ENCODE assay signal across 1 cellular context in genomic region chr5:137888875-137889759, GRCh38.
TF ChIP-seq lines count a peak whose summit lies in the region.

PKD2L2 (plus strand) TSS chr5:137889457; CDS start chr5:137889492, 35 bp downstream.

TF ChIP-seq in IMR-90, 13 proteins besides CTCF, POLR2A, EP300 and RAD21 (continued from another document):
- TF ChIP-seq CEBPB (IDR thresholded peaks at IDR 0.05; ENCODE audit: low read depth, low read length), result no peak
- no peak for TF ChIP-seq ELK1 (IDR thresholded peaks at IDR 0.05; ENCODE audit: borderline replicate concordance, low read depth, low read length)
- TF ChIP-seq, protein P1, sequence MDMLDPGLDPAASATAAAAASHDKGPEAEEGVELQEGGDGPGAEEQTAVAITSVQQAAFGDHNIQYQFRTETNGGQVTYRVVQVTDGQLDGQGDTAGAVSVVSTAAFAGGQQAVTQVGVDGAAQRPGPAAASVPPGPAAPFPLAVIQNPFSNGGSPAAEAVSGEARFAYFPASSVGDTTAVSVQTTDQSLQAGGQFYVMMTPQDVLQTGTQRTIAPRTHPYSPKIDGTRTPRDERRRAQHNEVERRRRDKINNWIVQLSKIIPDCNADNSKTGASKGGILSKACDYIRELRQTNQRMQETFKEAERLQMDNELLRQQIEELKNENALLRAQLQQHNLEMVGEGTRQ (IDR thresholded peaks at IDR 0.05; ENCODE audit: low read depth, low read length), result no peak
